In the genomic region with DNA sequence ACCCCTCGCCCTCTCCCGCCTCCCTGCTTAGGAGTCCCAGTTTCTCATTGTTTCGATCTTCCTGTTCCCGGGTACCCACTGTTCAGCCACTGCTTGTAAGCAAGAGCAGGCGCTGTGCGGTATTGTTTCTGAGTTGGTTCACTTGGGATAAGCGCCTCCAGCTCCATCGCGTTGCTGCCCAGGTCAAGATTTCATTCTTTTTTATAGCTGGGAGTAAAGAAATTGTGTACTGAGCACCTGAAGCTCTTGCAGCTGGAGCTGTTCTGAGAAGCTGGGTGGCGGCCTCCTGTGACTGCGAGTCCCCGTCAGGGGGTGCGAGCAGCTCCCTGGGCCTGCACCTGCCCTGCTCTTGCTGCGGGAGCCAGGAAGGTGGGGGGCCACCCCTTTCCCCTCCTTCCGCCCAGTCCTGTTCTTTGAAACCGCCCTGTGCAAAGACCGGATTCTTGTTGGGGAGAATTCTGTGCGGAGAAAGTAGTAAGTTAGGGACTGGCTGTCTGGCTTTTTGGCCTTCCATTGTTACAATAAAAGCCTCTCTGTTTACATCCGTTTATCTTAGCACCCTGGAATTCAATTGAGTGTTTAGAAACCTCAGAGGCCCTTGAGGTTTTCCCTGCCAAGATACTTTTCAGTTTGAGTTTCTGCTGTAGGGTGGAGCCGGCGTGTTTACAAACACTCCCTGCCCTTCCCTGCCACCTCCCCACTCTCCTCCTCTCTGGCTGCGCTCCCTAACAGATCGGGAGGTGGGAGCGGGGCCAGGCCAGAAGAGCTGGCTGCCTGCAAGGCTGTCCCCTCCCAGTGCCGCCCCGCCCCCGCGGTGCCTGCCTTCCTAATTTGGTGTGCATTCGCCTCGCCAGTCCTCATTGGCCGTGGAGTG, we compare ENCODE assay signal across 1 cellular context.
TF ChIP-seq lines count a peak whose summit lies in the region.

No MANE protein-coding gene starts in this region.

TF ChIP-seq in SK-N-SH, 30 proteins besides CTCF, POLR2A, EP300 and RAD21 (continued from another document):
- TF ChIP-seq, protein P1, sequence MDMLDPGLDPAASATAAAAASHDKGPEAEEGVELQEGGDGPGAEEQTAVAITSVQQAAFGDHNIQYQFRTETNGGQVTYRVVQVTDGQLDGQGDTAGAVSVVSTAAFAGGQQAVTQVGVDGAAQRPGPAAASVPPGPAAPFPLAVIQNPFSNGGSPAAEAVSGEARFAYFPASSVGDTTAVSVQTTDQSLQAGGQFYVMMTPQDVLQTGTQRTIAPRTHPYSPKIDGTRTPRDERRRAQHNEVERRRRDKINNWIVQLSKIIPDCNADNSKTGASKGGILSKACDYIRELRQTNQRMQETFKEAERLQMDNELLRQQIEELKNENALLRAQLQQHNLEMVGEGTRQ (IDR thresholded peaks at IDR 0.05; ENCODE audit: borderline replicate concordance, low read depth, low read length): no peak
- TF ChIP-seq JUND (IDR thresholded peaks at IDR 0.05): no peak
- TF ChIP-seq FOXM1 (IDR thresholded peaks at IDR 0.05; ENCODE audit: low read depth): no peak
- no peak for TF ChIP-seq ELF1 (IDR thresholded peaks at IDR 0.05)
- TF ChIP-seq, protein P2, sequence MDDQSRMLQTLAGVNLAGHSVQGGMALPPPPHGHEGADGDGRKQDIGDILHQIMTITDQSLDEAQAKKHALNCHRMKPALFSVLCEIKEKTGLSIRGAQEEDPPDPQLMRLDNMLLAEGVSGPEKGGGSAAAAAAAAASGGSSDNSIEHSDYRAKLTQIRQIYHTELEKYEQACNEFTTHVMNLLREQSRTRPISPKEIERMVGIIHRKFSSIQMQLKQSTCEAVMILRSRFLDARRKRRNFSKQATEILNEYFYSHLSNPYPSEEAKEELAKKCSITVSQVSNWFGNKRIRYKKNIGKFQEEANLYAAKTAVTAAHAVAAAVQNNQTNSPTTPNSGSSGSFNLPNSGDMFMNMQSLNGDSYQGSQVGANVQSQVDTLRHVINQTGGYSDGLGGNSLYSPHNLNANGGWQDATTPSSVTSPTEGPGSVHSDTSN (IDR thresholded peaks at IDR 0.05): no peak
- TF ChIP-seq SIN3A (IDR thresholded peaks at IDR 0.05; ENCODE audit: borderline replicate concordance, low read depth, low read length): no peak
- TF ChIP-seq, protein P3, sequence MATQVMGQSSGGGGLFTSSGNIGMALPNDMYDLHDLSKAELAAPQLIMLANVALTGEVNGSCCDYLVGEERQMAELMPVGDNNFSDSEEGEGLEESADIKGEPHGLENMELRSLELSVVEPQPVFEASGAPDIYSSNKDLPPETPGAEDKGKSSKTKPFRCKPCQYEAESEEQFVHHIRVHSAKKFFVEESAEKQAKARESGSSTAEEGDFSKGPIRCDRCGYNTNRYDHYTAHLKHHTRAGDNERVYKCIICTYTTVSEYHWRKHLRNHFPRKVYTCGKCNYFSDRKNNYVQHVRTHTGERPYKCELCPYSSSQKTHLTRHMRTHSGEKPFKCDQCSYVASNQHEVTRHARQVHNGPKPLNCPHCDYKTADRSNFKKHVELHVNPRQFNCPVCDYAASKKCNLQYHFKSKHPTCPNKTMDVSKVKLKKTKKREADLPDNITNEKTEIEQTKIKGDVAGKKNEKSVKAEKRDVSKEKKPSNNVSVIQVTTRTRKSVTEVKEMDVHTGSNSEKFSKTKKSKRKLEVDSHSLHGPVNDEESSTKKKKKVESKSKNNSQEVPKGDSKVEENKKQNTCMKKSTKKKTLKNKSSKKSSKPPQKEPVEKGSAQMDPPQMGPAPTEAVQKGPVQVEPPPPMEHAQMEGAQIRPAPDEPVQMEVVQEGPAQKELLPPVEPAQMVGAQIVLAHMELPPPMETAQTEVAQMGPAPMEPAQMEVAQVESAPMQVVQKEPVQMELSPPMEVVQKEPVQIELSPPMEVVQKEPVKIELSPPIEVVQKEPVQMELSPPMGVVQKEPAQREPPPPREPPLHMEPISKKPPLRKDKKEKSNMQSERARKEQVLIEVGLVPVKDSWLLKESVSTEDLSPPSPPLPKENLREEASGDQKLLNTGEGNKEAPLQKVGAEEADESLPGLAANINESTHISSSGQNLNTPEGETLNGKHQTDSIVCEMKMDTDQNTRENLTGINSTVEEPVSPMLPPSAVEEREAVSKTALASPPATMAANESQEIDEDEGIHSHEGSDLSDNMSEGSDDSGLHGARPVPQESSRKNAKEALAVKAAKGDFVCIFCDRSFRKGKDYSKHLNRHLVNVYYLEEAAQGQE (IDR thresholded peaks at IDR 0.05; ENCODE audit: low read depth, low read length): no peak
- no peak for TF ChIP-seq RXRA (IDR thresholded peaks at IDR 0.05; ENCODE audit: borderline replicate concordance, low read depth)
- TF ChIP-seq, protein P4, sequence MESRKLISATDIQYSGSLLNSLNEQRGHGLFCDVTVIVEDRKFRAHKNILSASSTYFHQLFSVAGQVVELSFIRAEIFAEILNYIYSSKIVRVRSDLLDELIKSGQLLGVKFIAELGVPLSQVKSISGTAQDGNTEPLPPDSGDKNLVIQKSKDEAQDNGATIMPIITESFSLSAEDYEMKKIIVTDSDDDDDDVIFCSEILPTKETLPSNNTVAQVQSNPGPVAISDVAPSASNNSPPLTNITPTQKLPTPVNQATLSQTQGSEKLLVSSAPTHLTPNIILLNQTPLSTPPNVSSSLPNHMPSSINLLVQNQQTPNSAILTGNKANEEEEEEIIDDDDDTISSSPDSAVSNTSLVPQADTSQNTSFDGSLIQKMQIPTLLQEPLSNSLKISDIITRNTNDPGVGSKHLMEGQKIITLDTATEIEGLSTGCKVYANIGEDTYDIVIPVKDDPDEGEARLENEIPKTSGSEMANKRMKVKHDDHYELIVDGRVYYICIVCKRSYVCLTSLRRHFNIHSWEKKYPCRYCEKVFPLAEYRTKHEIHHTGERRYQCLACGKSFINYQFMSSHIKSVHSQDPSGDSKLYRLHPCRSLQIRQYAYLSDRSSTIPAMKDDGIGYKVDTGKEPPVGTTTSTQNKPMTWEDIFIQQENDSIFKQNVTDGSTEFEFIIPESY (IDR thresholded peaks at IDR 0.05; ENCODE audit: borderline replicate concordance, low read depth): no peak
TF ChIP-seq in SK-N-SH: peak in this region for 0.
